8 cellular contexts compared by ENCODE assay signal in genomic region chr14:63174760-63175191, GRCh38. TPM values are rescaled to one million over a fixed set of nuclear protein-coding genes. Genes with fewer than 3 reads are reported as not detected.
DNase-seq lines count a peak whose midpoint lies in the region; ATAC-seq and TF ChIP-seq lines count a peak whose summit lies in the region.

No MANE protein-coding gene starts in this region.

- no peak overlapping the region for H4K8ac ChIP-seq in trophoblast cell (ENCODE audit: low read depth, low read length)

- H3K4me1 ChIP-seq in Karpas-422 (ENCODE audit: low read length), result no peaks in the 10 kb centered on the region
- peaks cover 0 to 9% of the 10 kb centered on the region in 2 experiments for H3K4me1 ChIP-seq in trophoblast cell (ENCODE audit: control insufficient read depth in 1 of 2, insufficient read depth in 2 of 2, low read length in 2 of 2)

- no peak overlapping the region for H3K23ac ChIP-seq in trophoblast cell (ENCODE audit: low read length)

- H2AK5ac ChIP-seq in trophoblast cell (ENCODE audit: low read length), result no peak overlapping the region

- H2AFZ ChIP-seq in Karpas-422 (ENCODE audit: low read length) (no peak overlapping the region), trophoblast cell (ENCODE audit: insufficient read depth, low read length, poor library complexity) (no peak overlapping the region)

- H3K79me1 ChIP-seq in trophoblast cell (ENCODE audit: low read length), result peaks cover 2% of the 10 kb centered on the region

- H2BK12ac ChIP-seq in trophoblast cell (ENCODE audit: low read length), result no peak overlapping the region

- H2BK5ac ChIP-seq in trophoblast cell (ENCODE audit: low read depth, low read length, poor library complexity), result no peak overlapping the region

- no peak overlapping the region for H2BK120ac ChIP-seq in trophoblast cell (ENCODE audit: insufficient read depth, low read length, poor library complexity)

- ATAC-seq in GM18520 (IDR thresholded peaks at IDR 0.05; ENCODE audit: unreplicated experiment) (no peak), GM21619 (IDR thresholded peaks at IDR 0.05; ENCODE audit: unreplicated experiment) (no peak)

- TF ChIP-seq CTCF in fibroblast of the aortic adventitia (IDR thresholded peaks at IDR 0.05; ENCODE audit: insufficient read depth, low read length), result peak; percentile 66

- DNase-seq in DMS 273 (lab: John Stamatoyannopoulos, UW; ENCODE audit: unreplicated experiment) (peak; percentile 55), Karpas-422 (peak; percentile 79), RPMI8226 (peak; percentile 2), fibroblast of the aortic adventitia (ENCODE audit: low read depth) (peak; percentile 96), trophoblast cell (peak; percentile 49 to 88)
- no peak for DNase-seq in activated CD4-positive, alpha-beta T cell treated with anti-CD3 and anti-CD28 coated beads, Interleukin-2, amount 10 ng/mL, durations not matched to agents 24 days and 14 days

- intact Hi-C loops in activated CD4-positive, alpha-beta T cell treated with anti-CD3 and anti-CD28 coated beads, Interleukin-2, amount 10 ng/mL, durations not matched to agents 24 days and 14 days (cut with micrococcal nuclease), result no loop called here

- H3K79me2 ChIP-seq in Karpas-422 (ENCODE audit: low read length) (no peaks in the 10 kb centered on the region), trophoblast cell (ENCODE audit: control insufficient read depth, insufficient read depth, low read length, poor library complexity) (no peaks in the 10 kb centered on the region)

- no peaks in the 10 kb centered on the region for H3K27me3 Mint-ChIP-seq in activated CD4-positive, alpha-beta T cell treated with anti-CD3 and anti-CD28 coated beads, Interleukin-2, amount 10 ng/mL, durations not matched to agents 24 days and 14 days

- WGBS in trophoblast cell (ENCODE audit: extremely low coverage, insufficient coverage, insufficient read length), result no CpG with 5 or more reads among the region's 2 CpGs

- no peaks in the 10 kb centered on the region for H3K36me3 Mint-ChIP-seq in activated CD4-positive, alpha-beta T cell treated with anti-CD3 and anti-CD28 coated beads, Interleukin-2, amount 10 ng/mL, durations not matched to agents 24 days and 14 days (ENCODE audit: low read depth)

- H3K27me3 ChIP-seq in Karpas-422 (ENCODE audit: low read length), result no peaks in the 10 kb centered on the region
- H3K27me3 ChIP-seq in trophoblast cell (ENCODE audit: insufficient read depth, low read length), result no peaks in the 10 kb centered on the region

- no peak overlapping the region for H3K4ac ChIP-seq in trophoblast cell (ENCODE audit: low read depth, low read length)

- no peak overlapping the region for H3K27ac ChIP-seq in Karpas-422 (ENCODE audit: low read length)
- no peak overlapping the region for H3K27ac ChIP-seq in trophoblast cell (ENCODE audit: low read depth, low read length)

- H3K9ac ChIP-seq in Karpas-422 (ENCODE audit: low read length) (no peak overlapping the region), trophoblast cell (ENCODE audit: low read length) (no peak overlapping the region)

- H3K14ac ChIP-seq in trophoblast cell (ENCODE audit: low read length), result no peak overlapping the region

- no peak overlapping the region for H3K18ac ChIP-seq in trophoblast cell (ENCODE audit: low read length)

- H3K9me2 ChIP-seq in Karpas-422 (replicated peaks; ENCODE audit: insufficient read depth, low read length), result no peaks in the 10 kb centered on the region

- no peaks in the 10 kb centered on the region for H3K36me3 ChIP-seq in Karpas-422 (ENCODE audit: insufficient read depth, low read length)
- H3K36me3 ChIP-seq in trophoblast cell (ENCODE audit: control insufficient read depth in 1 of 2, insufficient read depth in 2 of 2, low read length in 2 of 2), result no peaks in the 10 kb centered on the region

- H4K12ac ChIP-seq in trophoblast cell (ENCODE audit: low read depth, low read length), result no peak overlapping the region

- no peak overlapping the region for H3K4me3 Mint-ChIP-seq in activated CD4-positive, alpha-beta T cell treated with anti-CD3 and anti-CD28 coated beads, Interleukin-2, amount 10 ng/mL, durations not matched to agents 24 days and 14 days

- H3K4me1 Mint-ChIP-seq in activated CD4-positive, alpha-beta T cell treated with anti-CD3 and anti-CD28 coated beads, Interleukin-2, amount 10 ng/mL, durations not matched to agents 24 days and 14 days, result no peaks in the 10 kb centered on the region

- H3K4me3 ChIP-seq in Karpas-422 (ENCODE audit: low read length), result no peak overlapping the region
- H3K4me3 ChIP-seq in fibroblast of the aortic adventitia (ENCODE audit: low read depth, low read length), result peak overlapping the region; percentile 22
- H3K4me3 ChIP-seq in trophoblast cell (ENCODE audit: low read depth, low read length), result no peak overlapping the region

- no peak overlapping the region for H3K27ac Mint-ChIP-seq in activated CD4-positive, alpha-beta T cell treated with anti-CD3 and anti-CD28 coated beads, Interleukin-2, amount 10 ng/mL, durations not matched to agents 24 days and 14 days

- no peak overlapping the region for H3K4me2 ChIP-seq in Karpas-422 (ENCODE audit: low read depth, low read length, poor library complexity, severe bottlenecking)
- no peak overlapping the region for H3K4me2 ChIP-seq in trophoblast cell (ENCODE audit: low read length)

- no peak overlapping the region for H4K91ac ChIP-seq in trophoblast cell (ENCODE audit: low read depth, low read length)

- no peaks in the 10 kb centered on the region for H3K9me3 Mint-ChIP-seq in activated CD4-positive, alpha-beta T cell treated with anti-CD3 and anti-CD28 coated beads, Interleukin-2, amount 10 ng/mL, durations not matched to agents 24 days and 14 days

- H4K20me1 ChIP-seq in Karpas-422 (ENCODE audit: insufficient read depth, low read depth, low read length), result no peaks in the 10 kb centered on the region

- H3K9me3 ChIP-seq in Karpas-422 (ENCODE audit: low read length) (no peaks in the 10 kb centered on the region), trophoblast cell (ENCODE audit: insufficient read depth, low read depth, low read length) (no peaks in the 10 kb centered on the region)

RNA-seq across cellular contexts. Expression of gene RHOJ, which starts 29.5 kb away (rescaled TPM):
- not detected in 2 replicates for total RNA-seq in Karpas-422 (2014; rRNA removed; shearing (Covaris generic); ENCODE audit: low replicate concordance)
- 7.4 and 13.5 TPM in 2 replicates for total RNA-seq in fibroblast of the aortic adventitia (ENCODE audit: low replicate concordance)
- polyA plus RNA-seq in trophoblast cell (2013), result 0.21 TPM in 2 replicates
- not detected in 2 replicates for total RNA-seq in activated CD4-positive, alpha-beta T cell treated with anti-CD3 and anti-CD28 coated beads, Interleukin-2, amount 10 ng/mL, durations not matched to agents 24 days and 14 days
